16 cellular contexts compared by ENCODE assay signal in the genomic region with DNA sequence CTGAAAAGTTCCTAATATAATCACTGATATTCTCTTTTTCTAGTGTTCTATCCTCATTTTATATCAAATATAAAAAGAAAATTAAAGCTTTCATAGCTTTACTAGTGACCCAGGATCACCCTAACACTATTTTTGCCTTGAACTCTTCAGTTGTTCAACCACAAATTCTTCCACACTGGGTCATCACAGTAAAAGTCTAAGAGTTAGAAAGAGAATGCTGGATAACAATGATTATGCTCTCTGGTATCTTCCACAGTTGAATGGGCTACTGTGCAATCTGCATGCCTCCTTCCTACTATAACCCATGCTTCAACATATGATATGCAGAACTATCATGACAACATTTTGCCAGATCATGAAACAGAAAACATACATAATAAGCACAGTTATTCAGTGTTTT. TPM values are rescaled to one million over a fixed set of nuclear protein-coding genes. Genes with fewer than 3 reads are reported as not detected.
DNase-seq lines count a peak whose midpoint lies in the region; ATAC-seq and TF ChIP-seq lines count a peak whose summit lies in the region.
"Had no signal": no experiment of that assay in that cellular context is flagged by ENCODE, and none has a peak within 500 bp of the region (broad histone marks: within the 10 kb centered on the region; RNA-seq: fewer than 3 reads in every experiment).

No MANE protein-coding gene starts in this region.

- no peak overlapping the region for H2AFZ ChIP-seq in hepatocyte

- ATAC-seq in HG02678 (IDR thresholded peaks at IDR 0.05; ENCODE audit: unreplicated experiment) (no peak), HG03095 (IDR thresholded peaks at IDR 0.05; ENCODE audit: unreplicated experiment) (no peak)
- ATAC-seq: activated CD8-positive, alpha-beta T cell treated with anti-CD3 and anti-CD28 coated beads, Interleukin-2, amount 10 ng/mL, durations not matched to agents 7 days and 5 days had no signal

- H3K36me3 ChIP-seq in hepatocyte (replicated peaks; ENCODE audit: insufficient read depth, low read depth) (no peaks in the 10 kb centered on the region), esophagus muscularis mucosa (no peaks in the 10 kb centered on the region)

- DNase-seq in AG04449 (ENCODE audit: low read depth, low spot score) (peak; percentile 46), HT1080 (ENCODE audit: low read depth) (peak; percentile 42), astrocyte of the spinal cord (ENCODE audit: low read depth, low spot score) (peak; percentile 70), hepatocyte (ENCODE audit: low spot score) (no peak), esophagus muscularis mucosa (ENCODE audit: extremely low spot score) (no peak), cerebellar nuclear complex (lab: John Stamatoyannopoulos, UW) (no peak)
- DNase-seq: activated CD8-positive, alpha-beta T cell treated with anti-CD3 and anti-CD28 coated beads, Interleukin-2, amount 10 ng/mL, durations not matched to agents 7 days and 5 days; activated gamma-delta T cell; central memory CD4-positive, alpha-beta T cell; DMS79 treated with DMSO at 0.1 percent for 48 hours; kidney; NCI-H446 treated with DMSO at 0.1 percent for 48 hours; stimulated activated CD4-positive, alpha-beta T cell treated with anti-CD3 and anti-CD28 coated beads, Interleukin-2, amount 100 ng/mL, for 48 hours had no signal

- CTCF ChIA-PET in AG04449 (lab: Yijun Ruan, JAX): interaction anchor here (1.0 to 5.3 kb wide), 7 partner anchors 13 to 273 kb away, joined by 3 to 35 read pairs (median 4); no protein-coding TSS in a partner anchor

- H3K4me1 ChIP-seq in hepatocyte (ENCODE audit: insufficient read depth) (peaks cover 3% of the 10 kb centered on the region), esophagus muscularis mucosa (peaks cover 13 to 31% (median 23%) of the 10 kb centered on the region in 4 donors)

- no peak overlapping the region for H3K27ac ChIP-seq in hepatocyte
- H3K27ac ChIP-seq in esophagus muscularis mucosa (replicated peaks in 1 of 4): no peak overlapping the region
- H3K27ac ChIP-seq: HL-60 had no signal

- no peak for TF ChIP-seq POLR2A in esophagus muscularis mucosa (IDR thresholded peaks at IDR 0.05; ENCODE audit: low read depth)

- intact Hi-C loops in esophagus muscularis mucosa (cut with DNase I): no loop called here

- POLR2A ChIA-PET in AG04449 (lab: Yijun Ruan, JAX): interaction anchor here (0.8 to 1.8 kb wide), 7 partner anchors 21 to 197 kb away, joined by 3 to 8 read pairs (median 5); no protein-coding TSS in a partner anchor

- H3K4me3 ChIP-seq in AG04449 (ENCODE audit: low read depth, low read length): no peak overlapping the region
- no peak overlapping the region for H3K4me3 ChIP-seq in astrocyte of the spinal cord (ENCODE audit: low read depth, low read length)
- H3K4me3 ChIP-seq in hepatocyte: no peak overlapping the region
- no peak overlapping the region for H3K4me3 ChIP-seq in esophagus muscularis mucosa

- no peaks in the 10 kb centered on the region for H3K79me2 ChIP-seq in hepatocyte

- no peaks in the 10 kb centered on the region for H3K9me2 ChIP-seq in hepatocyte (replicated peaks; ENCODE audit: insufficient read depth)

- TF ChIP-seq EP300 in esophagus muscularis mucosa (IDR thresholded peaks at IDR 0.05): no peak

- H3K27me3 ChIP-seq in hepatocyte (no peaks in the 10 kb centered on the region), esophagus muscularis mucosa (no peaks in the 10 kb centered on the region)

- H3K4me2 ChIP-seq in hepatocyte: peak overlapping the region; percentile 18

- H3K9me3 ChIP-seq in hepatocyte (ENCODE audit: low read depth) (no peaks in the 10 kb centered on the region), esophagus muscularis mucosa (no peaks in the 10 kb centered on the region)

- no peak for TF ChIP-seq CTCF in AG04449 (IDR thresholded peaks at IDR 0.05; ENCODE audit: insufficient read depth, low read length, missing control alignments)
- TF ChIP-seq CTCF in astrocyte of the spinal cord (IDR thresholded peaks at IDR 0.05; ENCODE audit: low read depth, low read length): no peak
- TF ChIP-seq CTCF in hepatocyte (IDR thresholded peaks at IDR 0.05; ENCODE audit: poor library complexity): no peak
- TF ChIP-seq CTCF in esophagus muscularis mucosa (IDR thresholded peaks at IDR 0.05): no peak

- no peaks in the 10 kb centered on the region for H4K20me1 ChIP-seq in hepatocyte (ENCODE audit: insufficient read depth, poor library complexity, severe bottlenecking)

- in situ Hi-C loops in astrocyte of the spinal cord (cut with HindIII; ENCODE audit: low sequenced_read_pairs): no loop called here

RNA-seq across cellular contexts. Expression of gene CHN1, which starts 32.3 kb away (rescaled TPM):
- 9.6 and 10.2 TPM in 2 replicates for total RNA-seq in HT1080 (2014; rRNA removed; shearing (Covaris generic))
- 8.8 and 9.9 TPM in 2 replicates for polyA plus RNA-seq in HT1080 (2015; cell fraction: cytosol; rRNA removed)
- polyA plus RNA-seq in HT1080 (2015; cell fraction: nucleus; rRNA removed): 4.8 and 5.7 TPM in 2 replicates
- total RNA-seq in hepatocyte (19.2 and 29.0 TPM in 2 replicates), esophagus muscularis mucosa (10 to 100 TPM; 23.2 to 32.3 (median 29.8) TPM)
- 23.0 and 26.5 TPM in 2 replicates for polyA plus RNA-seq in hepatocyte

Comparison
In these comparisons a context has a peak if more than half of its experiments do, and no peak if none do; other contexts are left out.
1. DNase-seq: peak in AG04449 (single experiment), HT1080 (single experiment) and astrocyte of the spinal cord (single experiment); none in hepatocyte (single experiment), esophagus muscularis mucosa (single experiment) and cerebellar nuclear complex (0 of 2).